ENCODE assay signal across 1 cellular context in genomic region chr17:30950669-30951399, GRCh38.
TF ChIP-seq lines count a peak whose summit lies in the region.

No MANE protein-coding gene starts in this region.

TF ChIP-seq in HepG2, 621 proteins besides CTCF, POLR2A, EP300 and RAD21 (continues in another document):
- TF ChIP-seq DRAP1 (CRISPR knock-in tag; IDR thresholded peaks at IDR 0.05) (0 out of 2 replicates have a peak, but pooled peaks have one; percentile 25), MXD4 (CRISPR knock-in tag; IDR thresholded peaks at IDR 0.05) (0 out of 2 replicates have a peak, but pooled peaks have one; percentile 30), ZBTB40 (IDR thresholded peaks at IDR 0.05) (no peak), ZBTB40 (CRISPR knock-in tag; IDR thresholded peaks at IDR 0.05) (no peak), ZNF446 (CRISPR knock-in tag; IDR thresholded peaks at IDR 0.05) (no peak), FOXP4 (CRISPR knock-in tag; IDR thresholded peaks at IDR 0.05) (0 out of 2 replicates have a peak, but pooled peaks have one; percentile 35), NFE2L2 (IDR thresholded peaks at IDR 0.05; ENCODE audit: low read length) (0 out of 2 replicates have a peak, but pooled peaks have one; percentile 4), ZNF24 (IDR thresholded peaks at IDR 0.05) (no peak), JUN (CRISPR knock-in tag; IDR thresholded peaks at IDR 0.05) (no peak), SALL1 (CRISPR knock-in tag; IDR thresholded peaks at IDR 0.05) (peak; percentile 70), ZNF205 (CRISPR knock-in tag; IDR thresholded peaks at IDR 0.05) (no peak), ZNF331 (CRISPR knock-in tag; IDR thresholded peaks at IDR 0.05) (peak; percentile 40; the same call in 1 of the 2 replicates), ATF3 (CRISPR knock-in tag; IDR thresholded peaks at IDR 0.05) (no peak), ZNF646 (CRISPR knock-in tag; IDR thresholded peaks at IDR 0.05) (no peak), USF2 (IDR thresholded peaks at IDR 0.05; ENCODE audit: low read depth, low read length) (no peak), USF2 (CRISPR knock-in tag; IDR thresholded peaks at IDR 0.05; ENCODE audit: borderline replicate concordance) (no peak), ZNF580 (CRISPR knock-in tag; IDR thresholded peaks at IDR 0.05; ENCODE audit: borderline replicate concordance, low read depth) (0 out of 2 replicates have a peak, but pooled peaks have one; percentile 21), MIXL1 (CRISPR knock-in tag; IDR thresholded peaks at IDR 0.05) (peak; percentile 49; the same call in 1 of the 2 replicates), SMARCC2 (IDR thresholded peaks at IDR 0.05) (no peak), ZNF652 (CRISPR knock-in tag; IDR thresholded peaks at IDR 0.05; ENCODE audit: borderline replicate concordance, low read depth) (peak; percentile 86), ZNF264 (CRISPR knock-in tag; IDR thresholded peaks at IDR 0.05) (0 out of 2 replicates have a peak, but pooled peaks have one; percentile 27), GATAD2A (CRISPR knock-in tag; IDR thresholded peaks at IDR 0.05) (peak; percentile 78), RCOR2 (CRISPR knock-in tag; IDR thresholded peaks at IDR 0.05) (0 out of 2 replicates have a peak, but pooled peaks have one; percentile 38), KDM1A (CRISPR knock-in tag; IDR thresholded peaks at IDR 0.05) (peak; percentile 65; the same call in 1 of the 2 replicates), FOXP1 (IDR thresholded peaks at IDR 0.05) (no peak), FOXP1 (CRISPR knock-in tag; IDR thresholded peaks at IDR 0.05) (no peak; the same call in 1 of the 2 replicates), ZNF280D (CRISPR knock-in tag; IDR thresholded peaks at IDR 0.05) (no peak), ZNF644 (CRISPR knock-in tag; IDR thresholded peaks at IDR 0.05; ENCODE audit: low read depth) (peak; percentile 30; the same call in 1 of the 2 replicates), MBD4 (IDR thresholded peaks at IDR 0.05; ENCODE audit: borderline replicate concordance, low read length) (no peak), TFAP4 (IDR thresholded peaks at IDR 0.05; ENCODE audit: borderline replicate concordance, low read depth) (peak; percentile 19; the same call in 1 of the 2 replicates)
